Comparison of ENCODE assay signal across 12 cellular contexts in genomic region chr15:77631790-77632551, GRCh38. TPM values are rescaled to one million over a fixed set of nuclear protein-coding genes. Genes with fewer than 3 reads are reported as not detected.
A peak's percentile ranks its signal among the peaks of the same experiment; 100 is the strongest.
DNase-seq lines count a peak whose midpoint lies in the region; ATAC-seq and TF ChIP-seq lines count a peak whose summit lies in the region.
"Had no signal": no experiment of that assay in that cellular context is flagged by ENCODE, and none has a peak within 500 bp of the region (broad histone marks: within the 10 kb centered on the region; RNA-seq: fewer than 3 reads in every experiment).

No MANE protein-coding gene starts in this region.

- peaks cover 10% of the 10 kb centered on the region for H3K9me3 Mint-ChIP-seq in glutamatergic neuron (ENCODE audit: unreplicated experiment)
- H3K9me3 Mint-ChIP-seq in osteocyte (ENCODE audit: unreplicated experiment), result no peaks in the 10 kb centered on the region
- no peaks in the 10 kb centered on the region for H3K9me3 Mint-ChIP-seq in activated naive CD4-positive, alpha-beta T cell treated with anti-CD3 and anti-CD28 coated beads for 36 hours
- no peaks in the 10 kb centered on the region for H3K9me3 Mint-ChIP-seq in activated T-helper 2 cell treated with anti-CD3 and anti-CD28 coated beads, Interferon-gamma antibody, Interleukin-2, Interleukin-4, amounts not matched to agents 10 μg/mL and 5 μg/mL and 100 μg/mL, durations not matched to agents 14 hours and 24 hours and 36 hours
- H3K9me3 Mint-ChIP-seq: T-helper 1 cell treated with Interleukin-12 subunit alpha and Interleukin-12 subunit beta and Interleukin-4 antibody, amounts not matched to agents 30 μg/mL and 1 μg/mL, for 36 hours had no signal

- CTCF ChIA-PET in activated naive CD4-positive, alpha-beta T cell treated with anti-CD3 and anti-CD28 coated beads for 36 hours (lab: Charles Lee), result interaction anchor here (0.8 to 1.6 kb wide), 2 partner anchors 29 to 189 kb away, joined by 3 to 6 read pairs; no protein-coding TSS in a partner anchor

- H3K27me3 Mint-ChIP-seq in glutamatergic neuron (ENCODE audit: unreplicated experiment) (peaks cover 16% of the 10 kb centered on the region), osteocyte (ENCODE audit: unreplicated experiment) (peaks cover 49% of the 10 kb centered on the region)
- H3K27me3 Mint-ChIP-seq in activated naive CD4-positive, alpha-beta T cell treated with anti-CD3 and anti-CD28 coated beads for 36 hours (ENCODE audit: low read depth), result peaks cover 36% of the 10 kb centered on the region
- H3K27me3 Mint-ChIP-seq in activated T-helper 2 cell treated with anti-CD3 and anti-CD28 coated beads, Interferon-gamma antibody, Interleukin-2, Interleukin-4, amounts not matched to agents 10 μg/mL and 5 μg/mL and 100 μg/mL, durations not matched to agents 14 hours and 24 hours and 36 hours (ENCODE audit: low read depth), result peaks cover 47% of the 10 kb centered on the region

- no peak overlapping the region for H2AFZ ChIP-seq in ACC112 (ENCODE audit: low read length, unreplicated experiment)

- intact Hi-C loops in activated naive CD4-positive, alpha-beta T cell treated with anti-CD3 and anti-CD28 coated beads for 36 hours (cut with micrococcal nuclease), result no loop called here
- intact Hi-C loops in activated T-helper 2 cell treated with anti-CD3 and anti-CD28 coated beads, Interferon-gamma antibody, Interleukin-2, Interleukin-4, amounts not matched to agents 10 μg/mL and 5 μg/mL and 100 μg/mL, durations not matched to agents 14 hours and 24 hours and 36 hours (cut with micrococcal nuclease), result no loop called here

- TF ChIP-seq CTCF in glutamatergic neuron (IDR thresholded peaks at IDR 0.05; ENCODE audit: partially characterized antibody, unreplicated experiment) (no peak), osteocyte (IDR thresholded peaks at IDR 0.05) (no peak)

- H3K4me1 Mint-ChIP-seq in glutamatergic neuron (ENCODE audit: low read depth, unreplicated experiment), result peaks cover 20% of the 10 kb centered on the region
- H3K4me1 Mint-ChIP-seq in osteocyte (ENCODE audit: unreplicated experiment), result peaks cover 13% of the 10 kb centered on the region
- peaks cover 9% of the 10 kb centered on the region for H3K4me1 Mint-ChIP-seq in activated naive CD4-positive, alpha-beta T cell treated with anti-CD3 and anti-CD28 coated beads for 36 hours (ENCODE audit: low read depth)
- peaks cover 7% of the 10 kb centered on the region for H3K4me1 Mint-ChIP-seq in activated T-helper 2 cell treated with anti-CD3 and anti-CD28 coated beads, Interferon-gamma antibody, Interleukin-2, Interleukin-4, amounts not matched to agents 10 μg/mL and 5 μg/mL and 100 μg/mL, durations not matched to agents 14 hours and 24 hours and 36 hours (ENCODE audit: low read depth)

- peaks cover 78% of the 10 kb centered on the region for H3K27me3 ChIP-seq in ACC112 (ENCODE audit: insufficient read depth, low read length)

- DNase-seq in NCI-H526 treated with DMSO at 0.1 percent for 48 hours (lab: John Stamatoyannopoulos, UW) (peak; percentile 38), glutamatergic neuron (peak; percentile 75), osteocyte (ENCODE audit: extremely low spot score, unreplicated experiment) (no peak)
- no peak for DNase-seq in activated naive CD4-positive, alpha-beta T cell treated with anti-CD3 and anti-CD28 coated beads for 36 hours
- no peak for DNase-seq in activated T-helper 2 cell treated with anti-CD3 and anti-CD28 coated beads, Interferon-gamma antibody, Interleukin-2, Interleukin-4, amounts not matched to agents 10 μg/mL and 5 μg/mL and 100 μg/mL, durations not matched to agents 14 hours and 24 hours and 36 hours (ENCODE audit: low spot score)
- DNase-seq in activated CD8-positive, alpha-beta memory T cell treated with anti-CD3 and anti-CD28 coated beads, Interleukin-2, amount 50 U/mL, for 4 hours, result no peak
- DNase-seq: NCI-H187; stimulated activated naive CD8-positive, alpha-beta T cell treated with anti-CD3 and anti-CD28 coated beads, Interleukin-15, Interleukin-2, amounts not matched to agents 100 U/mL and 50 U/mL, for 24 hours had no signal

- H3K36me3 Mint-ChIP-seq in glutamatergic neuron (ENCODE audit: unreplicated experiment), result no peaks in the 10 kb centered on the region
- H3K36me3 Mint-ChIP-seq in osteocyte (ENCODE audit: unreplicated experiment), result no peaks in the 10 kb centered on the region
- H3K36me3 Mint-ChIP-seq in activated naive CD4-positive, alpha-beta T cell treated with anti-CD3 and anti-CD28 coated beads for 36 hours (ENCODE audit: low read depth), result no peaks in the 10 kb centered on the region
- no peaks in the 10 kb centered on the region for H3K36me3 Mint-ChIP-seq in activated T-helper 2 cell treated with anti-CD3 and anti-CD28 coated beads, Interferon-gamma antibody, Interleukin-2, Interleukin-4, amounts not matched to agents 10 μg/mL and 5 μg/mL and 100 μg/mL, durations not matched to agents 14 hours and 24 hours and 36 hours (ENCODE audit: low read depth)

- H3K4me3 ChIP-seq in ACC112 (ENCODE audit: low read depth, low read length), result peak overlapping the region; percentile 59

- H3K4me1 ChIP-seq in ACC112 (ENCODE audit: control insufficient read depth, insufficient read depth, low read length, unreplicated experiment), result no peaks in the 10 kb centered on the region

- no peaks in the 10 kb centered on the region for H3K79me2 ChIP-seq in ACC112 (ENCODE audit: control insufficient read depth, insufficient read depth, low read length, unreplicated experiment)

- H3K4me3 Mint-ChIP-seq in glutamatergic neuron (ENCODE audit: unreplicated experiment) (peak overlapping the region; percentile 86), osteocyte (ENCODE audit: unreplicated experiment) (peak overlapping the region; percentile 48)
- H3K4me3 Mint-ChIP-seq in activated naive CD4-positive, alpha-beta T cell treated with anti-CD3 and anti-CD28 coated beads for 36 hours, result no peak overlapping the region
- no peak overlapping the region for H3K4me3 Mint-ChIP-seq in activated T-helper 2 cell treated with anti-CD3 and anti-CD28 coated beads, Interferon-gamma antibody, Interleukin-2, Interleukin-4, amounts not matched to agents 10 μg/mL and 5 μg/mL and 100 μg/mL, durations not matched to agents 14 hours and 24 hours and 36 hours (ENCODE audit: low read depth)
- H3K4me3 Mint-ChIP-seq: T-helper 1 cell treated with Interleukin-12 subunit alpha and Interleukin-12 subunit beta and Interleukin-4 antibody, amounts not matched to agents 30 μg/mL and 1 μg/mL, for 36 hours had no signal

- H3K27ac Mint-ChIP-seq in glutamatergic neuron (ENCODE audit: unreplicated experiment) (peak overlapping the region; percentile 96), osteocyte (ENCODE audit: unreplicated experiment) (no peak overlapping the region)
- H3K27ac Mint-ChIP-seq in activated naive CD4-positive, alpha-beta T cell treated with anti-CD3 and anti-CD28 coated beads for 36 hours, result no peak overlapping the region
- no peak overlapping the region for H3K27ac Mint-ChIP-seq in activated T-helper 2 cell treated with anti-CD3 and anti-CD28 coated beads, Interferon-gamma antibody, Interleukin-2, Interleukin-4, amounts not matched to agents 10 μg/mL and 5 μg/mL and 100 μg/mL, durations not matched to agents 14 hours and 24 hours and 36 hours
- H3K27ac Mint-ChIP-seq: T-helper 1 cell treated with Interleukin-12 subunit alpha and Interleukin-12 subunit beta and Interleukin-4 antibody, amounts not matched to agents 30 μg/mL and 1 μg/mL, for 36 hours had no signal

- no peaks in the 10 kb centered on the region for H3K36me3 ChIP-seq in ACC112 (ENCODE audit: insufficient read depth, low read length)

- H3K27ac ChIP-seq in ACC112 (ENCODE audit: low read depth, low read length), result no peak overlapping the region

- no peak for ATAC-seq in esophagus mucosa
- ATAC-seq: stimulated activated naive CD8-positive, alpha-beta T cell treated with anti-CD3 and anti-CD28 coated beads, Interleukin-15, Interleukin-2, amounts not matched to agents 100 U/mL and 50 U/mL, for 24 hours had no signal

RNA-seq across cellular contexts. Expression of gene LINGO1, which starts 0.7 kb away (rescaled TPM):
- total RNA-seq in glutamatergic neuron (ENCODE audit: unreplicated experiment) (180 TPM), osteocyte (2.1 and 2.4 TPM in 2 replicates), esophagus mucosa (0.32 TPM)
- total RNA-seq in activated naive CD4-positive, alpha-beta T cell treated with anti-CD3 and anti-CD28 coated beads for 36 hours, result not detected
- total RNA-seq in activated T-helper 2 cell treated with anti-CD3 and anti-CD28 coated beads, Interferon-gamma antibody, Interleukin-2, Interleukin-4, amounts not matched to agents 10 μg/mL and 5 μg/mL and 100 μg/mL, durations not matched to agents 14 hours and 24 hours and 36 hours, result not detected in 2 replicates
- total RNA-seq: pulmonary artery endothelial cell had no signal

Comparison
In these comparisons a context has a peak if more than half of its experiments do, and no peak if none do; other contexts are left out.
1. DNase-seq: peak in NCI-H526 treated with DMSO at 0.1 percent for 48 hours (single experiment) and glutamatergic neuron (single experiment); none in osteocyte (single experiment), activated naive CD4-positive, alpha-beta T cell treated with anti-CD3 and anti-CD28 coated beads for 36 hours (single experiment), activated T-helper 2 cell treated with anti-CD3 and anti-CD28 coated beads, Interferon-gamma antibody, Interleukin-2, Interleukin-4, amounts not matched to agents 10 μg/mL and 5 μg/mL and 100 μg/mL, durations not matched to agents 14 hours and 24 hours and 36 hours (single experiment) and activated CD8-positive, alpha-beta memory T cell treated with anti-CD3 and anti-CD28 coated beads, Interleukin-2, amount 50 U/mL, for 4 hours (single experiment).
2. H3K4me3 Mint-ChIP-seq: peak in glutamatergic neuron (single experiment) and osteocyte (single experiment); none in activated naive CD4-positive, alpha-beta T cell treated with anti-CD3 and anti-CD28 coated beads for 36 hours (single experiment) and activated T-helper 2 cell treated with anti-CD3 and anti-CD28 coated beads, Interferon-gamma antibody, Interleukin-2, Interleukin-4, amounts not matched to agents 10 μg/mL and 5 μg/mL and 100 μg/mL, durations not matched to agents 14 hours and 24 hours and 36 hours (single experiment).
3. RNA of gene LINGO1, which starts 0.7 kb away (total RNA-seq): 180 TPM in glutamatergic neuron (single experiment); 2.1 to 2.4 TPM in osteocyte, 0.32 TPM in esophagus mucosa (single experiment), not detected in activated naive CD4-positive, alpha-beta T cell treated with anti-CD3 and anti-CD28 coated beads for 36 hours and not detected in activated T-helper 2 cell treated with anti-CD3 and anti-CD28 coated beads, Interferon-gamma antibody, Interleukin-2, Interleukin-4, amounts not matched to agents 10 μg/mL and 5 μg/mL and 100 μg/mL, durations not matched to agents 14 hours and 24 hours and 36 hours; every median in the first group is over 10 times any median in the second.